Comparison of ENCODE assay signal across 1 cellular context in genomic region chr11:74739546-74740270, GRCh38.
TF ChIP-seq lines count a peak whose summit lies in the region.

No MANE protein-coding gene starts in this region.

TF ChIP-seq in HepG2, 621 proteins besides CTCF, POLR2A, EP300 and RAD21 (continued from another document and continues in another):
- TF ChIP-seq, protein P1, sequence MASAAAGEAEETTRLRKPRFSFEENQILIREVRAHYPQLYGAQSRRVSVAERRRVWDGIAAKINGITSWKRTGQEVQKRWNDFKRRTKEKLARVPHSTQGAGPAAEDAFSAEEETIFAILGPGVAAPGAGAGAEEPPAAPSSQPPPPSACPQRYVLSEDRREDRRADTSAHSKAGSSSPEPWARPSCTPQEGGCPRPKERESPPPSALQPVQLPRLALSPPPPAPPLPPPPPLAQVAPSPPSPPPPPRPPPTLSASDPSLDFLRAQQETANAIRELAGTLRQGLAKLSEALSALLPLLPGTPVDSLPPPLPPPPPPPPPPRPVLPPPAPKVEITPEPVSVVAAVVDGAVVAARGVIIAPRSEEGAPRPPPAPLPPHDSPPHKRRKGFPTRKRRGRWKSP (CRISPR knock-in tag; IDR thresholded peaks at IDR 0.05), result no peak
- TF ChIP-seq SRF (IDR thresholded peaks at IDR 0.05; ENCODE audit: low read depth, low read length) (no peak), BRD4 (CRISPR knock-in tag; IDR thresholded peaks at IDR 0.05) (no peak), ZBTB34 (CRISPR knock-in tag; IDR thresholded peaks at IDR 0.05) (no peak), NR2F2 (IDR thresholded peaks at IDR 0.05; ENCODE audit: borderline replicate concordance, low read depth) (no peak), FOXK1 (CRISPR knock-in tag; IDR thresholded peaks at IDR 0.05; ENCODE audit: borderline replicate concordance, low read depth) (peak; percentile 30; the same call in 1 of the 2 replicates), SALL1 (CRISPR knock-in tag; IDR thresholded peaks at IDR 0.05) (0 out of 2 replicates have a peak, but pooled peaks have one; percentile 32), HOXA7 (CRISPR knock-in tag; IDR thresholded peaks at IDR 0.05) (no peak), ARHGAP35 (CRISPR knock-in tag; IDR thresholded peaks at IDR 0.05; ENCODE audit: borderline replicate concordance) (no peak), NFIC (IDR thresholded peaks at IDR 0.05; ENCODE audit: low read length) (no peak), ZNF850 (CRISPR knock-in tag; conservative IDR thresholded peaks at IDR 0.05) (0 out of 2 replicates have a peak, but pooled peaks have one; percentile 38), PHB2 (IDR thresholded peaks at IDR 0.05; ENCODE audit: partially characterized antibody) (no peak), ERF (CRISPR knock-in tag; IDR thresholded peaks at IDR 0.05) (no peak), ZNF629 (CRISPR knock-in tag; conservative IDR thresholded peaks at IDR 0.05) (no peak), KMT2A (CRISPR knock-in tag; IDR thresholded peaks at IDR 0.05) (no peak), ZFY (CRISPR knock-in tag; IDR thresholded peaks at IDR 0.05) (no peak), HIC2 (CRISPR knock-in tag; IDR thresholded peaks at IDR 0.05; ENCODE audit: low read depth) (no peak), HNRNPLL (IDR thresholded peaks at IDR 0.05; ENCODE audit: low read depth, low read length, poor library complexity, severe bottlenecking) (no peak), SOX13 (IDR thresholded peaks at IDR 0.05) (no peak), SOX13 (CRISPR knock-in tag; conservative IDR thresholded peaks at IDR 0.05 in 1 of 2, IDR thresholded peaks at IDR 0.05 in 1 of 2) (no peak), ZFP62 (CRISPR knock-in tag; IDR thresholded peaks at IDR 0.05) (no peak), SMC3 (IDR thresholded peaks at IDR 0.05; ENCODE audit: low read length) (peak; percentile 90), YEATS4 (CRISPR knock-in tag; IDR thresholded peaks at IDR 0.05; ENCODE audit: borderline replicate concordance) (no peak), YY1 (IDR thresholded peaks at IDR 0.05; ENCODE audit: insufficient read depth, insufficient replicate concordance, low read depth, low read length) (peak; percentile 20), FOXA3 (CRISPR knock-in tag; IDR thresholded peaks at IDR 0.05) (peak; percentile 85), ZNF337 (CRISPR knock-in tag; IDR thresholded peaks at IDR 0.05; ENCODE audit: borderline replicate concordance, low read depth) (no peak), HOXA5 (CRISPR knock-in tag; IDR thresholded peaks at IDR 0.05) (no peak), HNF1B (CRISPR knock-in tag; IDR thresholded peaks at IDR 0.05) (0 out of 2 replicates have a peak, but pooled peaks have one; percentile 32), ZBTB7A (CRISPR knock-in tag; IDR thresholded peaks at IDR 0.05) (no peak), ZNF383 (CRISPR knock-in tag; IDR thresholded peaks at IDR 0.05; ENCODE audit: borderline replicate concordance) (no peak), TEAD3 (CRISPR knock-in tag; optimal IDR thresholded peaks at IDR 0.05; ENCODE audit: borderline replicate concordance) (peak; percentile 30), ZNF33A (CRISPR knock-in tag; IDR thresholded peaks at IDR 0.05; ENCODE audit: borderline replicate concordance) (no peak), IRF2 (CRISPR knock-in tag; IDR thresholded peaks at IDR 0.05) (peak; percentile 52; the same call in 1 of the 2 replicates), ZNF572 (CRISPR knock-in tag; IDR thresholded peaks at IDR 0.05) (no peak), TBX3 (IDR thresholded peaks at IDR 0.05; ENCODE audit: borderline replicate concordance) (no peak), MATR3 (CRISPR knock-in tag; IDR thresholded peaks at IDR 0.05) (no peak), NR2C2 (CRISPR knock-in tag; IDR thresholded peaks at IDR 0.05; ENCODE audit: borderline replicate concordance) (no peak), ZFP41 (CRISPR knock-in tag; IDR thresholded peaks at IDR 0.05; ENCODE audit: borderline replicate concordance) (no peak), SMAD9 (CRISPR knock-in tag; IDR thresholded peaks at IDR 0.05) (no peak), XBP1 (CRISPR knock-in tag; IDR thresholded peaks at IDR 0.05) (no peak), XRCC5 (optimal IDR thresholded peaks at IDR 0.05; ENCODE audit: low read length) (peak; percentile 74), FOSL1 (CRISPR knock-in tag; IDR thresholded peaks at IDR 0.05; ENCODE audit: borderline replicate concordance) (no peak), KLF9 (CRISPR knock-in tag; IDR thresholded peaks at IDR 0.05; ENCODE audit: low read depth) (0 out of 2 replicates have a peak, but pooled peaks have one; percentile 25), MTA1 (CRISPR knock-in tag; IDR thresholded peaks at IDR 0.05; ENCODE audit: borderline replicate concordance) (no peak)
- TF ChIP-seq, protein P2, sequence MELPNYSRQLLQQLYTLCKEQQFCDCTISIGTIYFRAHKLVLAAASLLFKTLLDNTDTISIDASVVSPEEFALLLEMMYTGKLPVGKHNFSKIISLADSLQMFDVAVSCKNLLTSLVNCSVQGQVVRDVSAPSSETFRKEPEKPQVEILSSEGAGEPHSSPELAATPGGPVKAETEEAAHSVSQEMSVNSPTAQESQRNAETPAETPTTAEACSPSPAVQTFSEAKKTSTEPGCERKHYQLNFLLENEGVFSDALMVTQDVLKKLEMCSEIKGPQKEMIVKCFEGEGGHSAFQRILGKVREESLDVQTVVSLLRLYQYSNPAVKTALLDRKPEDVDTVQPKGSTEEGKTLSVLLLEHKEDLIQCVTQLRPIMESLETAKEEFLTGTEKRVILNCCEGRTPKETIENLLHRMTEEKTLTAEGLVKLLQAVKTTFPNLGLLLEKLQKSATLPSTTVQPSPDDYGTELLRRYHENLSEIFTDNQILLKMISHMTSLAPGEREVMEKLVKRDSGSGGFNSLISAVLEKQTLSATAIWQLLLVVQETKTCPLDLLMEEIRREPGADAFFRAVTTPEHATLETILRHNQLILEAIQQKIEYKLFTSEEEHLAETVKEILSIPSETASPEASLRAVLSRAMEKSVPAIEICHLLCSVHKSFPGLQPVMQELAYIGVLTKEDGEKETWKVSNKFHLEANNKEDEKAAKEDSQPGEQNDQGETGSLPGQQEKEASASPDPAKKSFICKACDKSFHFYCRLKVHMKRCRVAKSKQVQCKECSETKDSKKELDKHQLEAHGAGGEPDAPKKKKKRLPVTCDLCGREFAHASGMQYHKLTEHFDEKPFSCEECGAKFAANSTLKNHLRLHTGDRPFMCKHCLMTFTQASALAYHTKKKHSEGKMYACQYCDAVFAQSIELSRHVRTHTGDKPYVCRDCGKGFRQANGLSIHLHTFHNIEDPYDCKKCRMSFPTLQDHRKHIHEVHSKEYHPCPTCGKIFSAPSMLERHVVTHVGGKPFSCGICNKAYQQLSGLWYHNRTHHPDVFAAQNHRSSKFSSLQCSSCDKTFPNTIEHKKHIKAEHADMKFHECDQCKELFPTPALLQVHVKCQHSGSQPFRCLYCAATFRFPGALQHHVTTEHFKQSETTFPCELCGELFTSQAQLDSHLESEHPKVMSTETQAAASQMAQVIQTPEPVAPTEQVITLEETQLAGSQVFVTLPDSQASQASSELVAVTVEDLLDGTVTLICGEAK (IDR thresholded peaks at IDR 0.05), result no peak
- TF ChIP-seq, protein P2 (CRISPR knock-in tag; IDR thresholded peaks at IDR 0.05), result no peak
- TF ChIP-seq, protein P3, sequence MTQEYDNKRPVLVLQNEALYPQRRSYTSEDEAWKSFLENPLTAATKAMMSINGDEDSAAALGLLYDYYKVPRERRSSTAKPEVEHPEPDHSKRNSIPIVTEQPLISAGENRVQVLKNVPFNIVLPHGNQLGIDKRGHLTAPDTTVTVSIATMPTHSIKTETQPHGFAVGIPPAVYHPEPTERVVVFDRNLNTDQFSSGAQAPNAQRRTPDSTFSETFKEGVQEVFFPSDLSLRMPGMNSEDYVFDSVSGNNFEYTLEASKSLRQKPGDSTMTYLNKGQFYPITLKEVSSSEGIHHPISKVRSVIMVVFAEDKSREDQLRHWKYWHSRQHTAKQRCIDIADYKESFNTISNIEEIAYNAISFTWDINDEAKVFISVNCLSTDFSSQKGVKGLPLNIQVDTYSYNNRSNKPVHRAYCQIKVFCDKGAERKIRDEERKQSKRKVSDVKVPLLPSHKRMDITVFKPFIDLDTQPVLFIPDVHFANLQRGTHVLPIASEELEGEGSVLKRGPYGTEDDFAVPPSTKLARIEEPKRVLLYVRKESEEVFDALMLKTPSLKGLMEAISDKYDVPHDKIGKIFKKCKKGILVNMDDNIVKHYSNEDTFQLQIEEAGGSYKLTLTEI (CRISPR knock-in tag; conservative IDR thresholded peaks at IDR 0.05), result no peak
